In genomic region chrX:115047181-115047580, GRCh38 we compare ENCODE assay signal across 19 cellular contexts. TPM values are rescaled to one million over a fixed set of nuclear protein-coding genes. Genes with fewer than 3 reads are reported as not detected.
"Had no signal": no experiment of that assay in that cellular context is flagged by ENCODE, and none has a peak within 500 bp of the region (broad histone marks: within the 10 kb centered on the region; RNA-seq: fewer than 3 reads in every experiment).

No MANE protein-coding gene starts in this region.

- H3K4me1 ChIP-seq: psoas muscle, upper lobe of right lung had no signal

- H3K4me3 Mint-ChIP-seq: activated CD8-positive, alpha-beta memory T cell treated with anti-CD3 and anti-CD28 coated beads, Interleukin-2, amount 10 ng/mL, durations not matched to agents 7 days and 5 days; activated naive CD8-positive, alpha-beta T cell treated with anti-CD3 and anti-CD28 coated beads for 36 hours; activated T-cell treated with anti-CD3 and anti-CD28 coated beads, Interleukin-2, amount 50 U/mL, for 24 hours; natural killer cell treated with Interleukin-12 subunit alpha and Interleukin-12 subunit beta and Interleukin-15 and Interleukin-18, amount 100 ng/mL, for 72 hours had no signal

- H3K36me3 Mint-ChIP-seq: activated CD8-positive, alpha-beta memory T cell treated with anti-CD3 and anti-CD28 coated beads, Interleukin-2, amount 10 ng/mL, durations not matched to agents 7 days and 5 days; activated naive CD8-positive, alpha-beta T cell treated with anti-CD3 and anti-CD28 coated beads for 36 hours; natural killer cell treated with Interleukin-12 subunit alpha and Interleukin-12 subunit beta and Interleukin-15 and Interleukin-18, amount 100 ng/mL, for 72 hours had no signal

- H3K9me3 ChIP-seq: psoas muscle, upper lobe of right lung had no signal

- H3K36me3 ChIP-seq: upper lobe of right lung had no signal

- H3K27me3 ChIP-seq: upper lobe of right lung had no signal

- H3K27me3 Mint-ChIP-seq: activated CD8-positive, alpha-beta memory T cell treated with anti-CD3 and anti-CD28 coated beads, Interleukin-2, amount 10 ng/mL, durations not matched to agents 7 days and 5 days; activated naive CD8-positive, alpha-beta T cell treated with anti-CD3 and anti-CD28 coated beads for 36 hours had no signal

- H3K4me1 Mint-ChIP-seq: activated CD8-positive, alpha-beta memory T cell treated with anti-CD3 and anti-CD28 coated beads, Interleukin-2, amount 10 ng/mL, durations not matched to agents 7 days and 5 days; activated naive CD8-positive, alpha-beta T cell treated with anti-CD3 and anti-CD28 coated beads for 36 hours had no signal

- H3K4me3 ChIP-seq: psoas muscle, upper lobe of right lung had no signal

- H3K9me3 Mint-ChIP-seq: activated naive CD8-positive, alpha-beta T cell treated with anti-CD3 and anti-CD28 coated beads for 36 hours; activated T-cell treated with anti-CD3 and anti-CD28 coated beads, Interleukin-2, amount 50 U/mL, for 24 hours; natural killer cell treated with Interleukin-12 subunit alpha and Interleukin-12 subunit beta and Interleukin-15 and Interleukin-18, amount 100 ng/mL, for 72 hours had no signal

- DNase-seq: activated CD4-positive, alpha-beta T cell treated with anti-CD3 and anti-CD28 coated beads, Interleukin-2, amount 50 U/mL, for 48 hours; activated CD4-positive, CD25-positive, alpha-beta regulatory T cell treated with anti-CD3 and anti-CD28 coated beads, Interleukin-2, amount 50 U/mL, for 72 hours; activated CD8-positive, alpha-beta memory T cell treated with anti-CD3 and anti-CD28 coated beads, Interleukin-2, amount 10 ng/mL, durations not matched to agents 7 days and 5 days; activated effector memory CD4-positive, alpha-beta T cell treated with Interleukin-2 at 50 U/mL for 16 hours; activated naive CD8-positive, alpha-beta T cell treated with anti-CD3 and anti-CD28 coated beads for 36 hours; activated T-cell treated with anti-CD3 and anti-CD28 coated beads, Interleukin-2, amount 50 U/mL, for 24 hours; anterior cingulate cortex; effector CD4-positive, alpha-beta T cell; glutamatergic neuron; mammary epithelial cell; nucleus accumbens; psoas muscle; stimulated activated CD4-positive, alpha-beta T cell treated with anti-CD3 and anti-CD28 coated beads, Interleukin-12 subunit alpha, Interleukin-12 subunit beta, amount 100 ng/mL, for 4 hours; stimulated activated naive CD4-positive, alpha-beta T cell; T-helper 9 cell; upper lobe of right lung had no signal

- ATAC-seq: activated CD8-positive, alpha-beta memory T cell treated with anti-CD3 and anti-CD28 coated beads, Interleukin-2, amount 10 ng/mL, durations not matched to agents 7 days and 5 days; natural killer cell treated with Interleukin-12 subunit alpha and Interleukin-12 subunit beta and Interleukin-15 and Interleukin-18, amount 100 ng/mL, for 72 hours; psoas muscle; sciatic nerve; upper lobe of right lung had no signal

- H3K27ac Mint-ChIP-seq: activated CD8-positive, alpha-beta memory T cell treated with anti-CD3 and anti-CD28 coated beads, Interleukin-2, amount 10 ng/mL, durations not matched to agents 7 days and 5 days; activated naive CD8-positive, alpha-beta T cell treated with anti-CD3 and anti-CD28 coated beads for 36 hours; activated T-cell treated with anti-CD3 and anti-CD28 coated beads, Interleukin-2, amount 50 U/mL, for 24 hours; natural killer cell treated with Interleukin-12 subunit alpha and Interleukin-12 subunit beta and Interleukin-15 and Interleukin-18, amount 100 ng/mL, for 72 hours had no signal

- H3K27ac ChIP-seq: psoas muscle, upper lobe of right lung had no signal

RNA-seq across cellular contexts. Expression of gene IL13RA2, which starts 29.8 kb away (rescaled TPM):
- total RNA-seq: activated CD8-positive, alpha-beta memory T cell treated with anti-CD3 and anti-CD28 coated beads, Interleukin-2, amount 10 ng/mL, durations not matched to agents 7 days and 5 days; activated naive CD8-positive, alpha-beta T cell treated with anti-CD3 and anti-CD28 coated beads for 36 hours; endothelial cell of umbilical vein; natural killer cell treated with Interleukin-12 subunit alpha and Interleukin-12 subunit beta and Interleukin-15 and Interleukin-18, amount 100 ng/mL, for 72 hours; psoas muscle; upper lobe of right lung had no signal
- polyA plus RNA-seq: endothelial cell of umbilical vein had no signal
